In the genomic region with DNA sequence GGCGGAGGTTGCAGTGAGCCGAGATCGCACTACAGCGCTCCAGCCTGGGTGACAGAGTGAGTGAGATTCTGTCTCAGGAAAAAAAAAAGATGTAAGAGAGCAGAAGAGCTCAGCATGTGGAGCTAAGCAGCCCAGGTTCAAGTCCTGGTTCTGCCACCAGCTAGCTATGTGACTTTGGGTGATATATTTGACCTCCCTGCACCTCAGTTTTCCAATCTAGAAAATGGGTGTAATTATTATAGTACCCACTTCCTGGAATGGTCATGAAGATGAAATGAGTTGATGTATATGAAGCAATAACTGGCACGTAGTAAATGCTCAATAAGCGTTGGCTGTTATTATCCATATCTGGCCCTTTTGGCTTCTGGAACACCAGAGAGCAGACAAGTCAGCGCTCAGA, we compare ENCODE assay signal across 22 cellular contexts. TPM values are rescaled to one million over a fixed set of nuclear protein-coding genes. Genes with fewer than 3 reads are reported as not detected.
DNase-seq lines count a peak whose midpoint lies in the region; ATAC-seq, FAIRE-seq and TF ChIP-seq lines count a peak whose summit lies in the region.
"Had no signal": no experiment of that assay in that cellular context is flagged by ENCODE, and none has a peak within 500 bp of the region (broad histone marks: within the 10 kb centered on the region; RNA-seq: fewer than 3 reads in every experiment).

No MANE protein-coding gene starts in this region.

- no peak for TF ChIP-seq POLR2A in K562 (conservative IDR thresholded peaks at IDR 0.05)

- no TSS peak for BruUV-seq in K562 (replicated peaks; lab: Mats Ljungman, UMichigan)

- H3K27ac ChIP-seq in K562 (ENCODE audit: extremely low read depth, low read depth, low read length) (no peak overlapping the region), caudate nucleus (ENCODE audit: low read depth, low read length) (peak overlapping the region; percentile 88), layer of hippocampus (ENCODE audit: low read depth, low read length) (peak overlapping the region; percentile 88), temporal lobe (ENCODE audit: low read depth, low read length) (peak overlapping the region; percentile 91), aorta (ENCODE audit: low read depth in 1 of 2, low read length in 2 of 2) (no peak overlapping the region)
- H3K27ac ChIP-seq: GM23248 had no signal

- TF ChIP-seq CTCF in K562 (IDR thresholded peaks at IDR 0.05 in 2 of 3, conservative IDR thresholded peaks at IDR 0.05 in 1 of 3; ENCODE audit: insufficient read depth in 2 of 3, low read depth in 1 of 3, low read length in 3 of 3): no peak

- no peaks in the 10 kb centered on the region for H3K9me3 ChIP-seq in K562 (replicated peaks; ENCODE audit: control insufficient read depth, insufficient read depth, low read depth, low read length)
- no peaks in the 10 kb centered on the region for H3K9me3 ChIP-seq in aorta (ENCODE audit: control insufficient read depth, low read length)
- H3K9me3 ChIP-seq: BE2C, HAP-1 had no signal

- H3K9me1 ChIP-seq in K562 (ENCODE audit: control insufficient read depth, insufficient read depth, low read length): no peaks in the 10 kb centered on the region

- no peak for TF ChIP-seq EP300 in K562 (IDR thresholded peaks at IDR 0.05; ENCODE audit: low read length)

- 3% methylated on average over 7 of the region's 7 CpGs for WGBS in K562 (ENCODE audit: insufficient coverage, low coverage, missing lambda C conversion rate)
- 90 to 93% methylated on average over 7 of the region's 7 CpGs for WGBS in aorta, 2 donors

- TF ChIP-seq RAD21 in K562 (CRISPR knock-in tag; conservative IDR thresholded peaks at IDR 0.05 in 1 of 2, IDR thresholded peaks at IDR 0.05 in 1 of 2): no peak

- FAIRE-seq in K562 (lab: Jason Lieb, UNC): no peak
- FAIRE-seq: A204.1, GM12878, GM19239 had no signal

- ATAC-seq in K562 (no peak), GM21825 (IDR thresholded peaks at IDR 0.05; ENCODE audit: unreplicated experiment) (no peak), aorta (ENCODE audit: low FRiP score) (no peak)
- ATAC-seq: GM12878 had no signal

- no peaks in the 10 kb centered on the region for H3K79me2 ChIP-seq in K562 (ENCODE audit: control insufficient read depth, insufficient read depth, low read length)

- no peaks in the 10 kb centered on the region for H3K4me1 ChIP-seq in K562 (replicated peaks in 1 of 2; ENCODE audit: control insufficient read depth in 2 of 2, insufficient read depth in 2 of 2, low read length in 2 of 2)
- no peaks in the 10 kb centered on the region for H3K4me1 ChIP-seq in aorta (ENCODE audit: control insufficient read depth in 1 of 2, insufficient read depth in 2 of 2, low read length in 2 of 2)
- H3K4me1 ChIP-seq: BE2C, HAP-1 had no signal

- POLR2A ChIA-PET in K562 (lab: Yijun Ruan, JAX): interaction anchor here (1.0 kb wide), 1 partner anchor 9 kb away, joined by 4 read pairs; no protein-coding TSS in a partner anchor

- H2AFZ ChIP-seq in K562 (ENCODE audit: low read depth, low read length): no peak overlapping the region
- H2AFZ ChIP-seq: GM23248 had no signal

- H3K36me3 ChIP-seq in K562 (ENCODE audit: control insufficient read depth, insufficient read depth, low read length) (no peaks in the 10 kb centered on the region), aorta (ENCODE audit: control insufficient read depth in 1 of 2, insufficient read depth in 2 of 2, low read length in 1 of 2) (no peaks in the 10 kb centered on the region)
- H3K36me3 ChIP-seq: BE2C, HAP-1 had no signal

- H3K27me3 ChIP-seq in K562 (ENCODE audit: control insufficient read depth in 2 of 2, insufficient read depth in 2 of 2, low read length in 2 of 2) (peaks cover 8 to 59% of the 10 kb centered on the region in 2 experiments; a peak in 4 of 5 replicates), layer of hippocampus (ENCODE audit: control insufficient read depth, insufficient read depth, low read length) (no peaks in the 10 kb centered on the region), aorta (ENCODE audit: control insufficient read depth in 1 of 2, insufficient read depth in 2 of 2, low read length in 1 of 2) (no peaks in the 10 kb centered on the region)
- H3K27me3 ChIP-seq: BE2C had no signal

- DNase-seq in K562 (ENCODE audit: extremely low read depth in 1 of 4, low spot score in 3 of 4) (no peak), caudate nucleus (lab: John Stamatoyannopoulos, UW) (no peak), RPMI8226 (no peak), aorta (no peak)
- DNase-seq: ACHN; BE2C; CD4-positive, CD25-positive, alpha-beta regulatory T cell; CD8-positive, alpha-beta memory T cell; COR-L47; DMS 273 treated with DMSO at 0.1 percent for 48 hours; DMS53; DND-41; EL had no signal

- H3K4me3 ChIP-seq in K562 (no peak overlapping the region), aorta (ENCODE audit: low read length in 2 of 2) (no peak overlapping the region)
- H3K4me3 ChIP-seq: GM12878, GM23248, HAP-1 had no signal

- in situ Hi-C loops in K562 (cut with MboI): no loop called here

- intact Hi-C loops in K562 (cut with micrococcal nuclease): no loop called here
- intact Hi-C loops in aorta (cut with DNase I): no loop called here

- no peak overlapping the region for H3K4me2 ChIP-seq in K562 (ENCODE audit: insufficient read depth, low read length)

- peaks cover 4% of the 10 kb centered on the region; the same call in 1 of the 2 replicates for H4K20me1 ChIP-seq in K562 (replicated peaks; ENCODE audit: control insufficient read depth, insufficient read depth, low read length)

- no peak overlapping the region for H3K9ac ChIP-seq in K562 (ENCODE audit: insufficient read depth in 1 of 2, low read depth in 2 of 2, low read length in 2 of 2)
- H3K9ac ChIP-seq: GM23248 had no signal

- CTCF ChIA-PET in K562 (lab: Yijun Ruan, JAX; ENCODE audit: low intra/inter-chr PET ratio): no interaction called here

TF ChIP-seq in K562, 482 proteins besides CTCF, POLR2A, EP300 and RAD21 (continues in another document):
- peak; percentile 82 for TF ChIP-seq RBM25 (IDR thresholded peaks at IDR 0.05; ENCODE audit: low read depth, low read length, severe bottlenecking)
- TF ChIP-seq ARID2 (IDR thresholded peaks at IDR 0.05): no peak
- TF ChIP-seq BCOR (IDR thresholded peaks at IDR 0.05): peak; percentile 76; the same call in 1 of the 2 replicates
- peak; percentile 77; the same call in 1 of the 2 replicates for TF ChIP-seq ESRRA (IDR thresholded peaks at IDR 0.05; ENCODE audit: borderline replicate concordance, low read depth)
- TF ChIP-seq ZNF699 (CRISPR knock-in tag; IDR thresholded peaks at IDR 0.05; ENCODE audit: insufficient replicate concordance): no peak
- TF ChIP-seq KDM1A (IDR thresholded peaks at IDR 0.05): 0 out of 4 replicates have a peak, but pooled peaks of 1 of the 2 experiments have one; percentile 30
- no peak for TF ChIP-seq JUNB (CRISPR knock-in tag; conservative IDR thresholded peaks at IDR 0.05)
- TF ChIP-seq, protein P1, sequence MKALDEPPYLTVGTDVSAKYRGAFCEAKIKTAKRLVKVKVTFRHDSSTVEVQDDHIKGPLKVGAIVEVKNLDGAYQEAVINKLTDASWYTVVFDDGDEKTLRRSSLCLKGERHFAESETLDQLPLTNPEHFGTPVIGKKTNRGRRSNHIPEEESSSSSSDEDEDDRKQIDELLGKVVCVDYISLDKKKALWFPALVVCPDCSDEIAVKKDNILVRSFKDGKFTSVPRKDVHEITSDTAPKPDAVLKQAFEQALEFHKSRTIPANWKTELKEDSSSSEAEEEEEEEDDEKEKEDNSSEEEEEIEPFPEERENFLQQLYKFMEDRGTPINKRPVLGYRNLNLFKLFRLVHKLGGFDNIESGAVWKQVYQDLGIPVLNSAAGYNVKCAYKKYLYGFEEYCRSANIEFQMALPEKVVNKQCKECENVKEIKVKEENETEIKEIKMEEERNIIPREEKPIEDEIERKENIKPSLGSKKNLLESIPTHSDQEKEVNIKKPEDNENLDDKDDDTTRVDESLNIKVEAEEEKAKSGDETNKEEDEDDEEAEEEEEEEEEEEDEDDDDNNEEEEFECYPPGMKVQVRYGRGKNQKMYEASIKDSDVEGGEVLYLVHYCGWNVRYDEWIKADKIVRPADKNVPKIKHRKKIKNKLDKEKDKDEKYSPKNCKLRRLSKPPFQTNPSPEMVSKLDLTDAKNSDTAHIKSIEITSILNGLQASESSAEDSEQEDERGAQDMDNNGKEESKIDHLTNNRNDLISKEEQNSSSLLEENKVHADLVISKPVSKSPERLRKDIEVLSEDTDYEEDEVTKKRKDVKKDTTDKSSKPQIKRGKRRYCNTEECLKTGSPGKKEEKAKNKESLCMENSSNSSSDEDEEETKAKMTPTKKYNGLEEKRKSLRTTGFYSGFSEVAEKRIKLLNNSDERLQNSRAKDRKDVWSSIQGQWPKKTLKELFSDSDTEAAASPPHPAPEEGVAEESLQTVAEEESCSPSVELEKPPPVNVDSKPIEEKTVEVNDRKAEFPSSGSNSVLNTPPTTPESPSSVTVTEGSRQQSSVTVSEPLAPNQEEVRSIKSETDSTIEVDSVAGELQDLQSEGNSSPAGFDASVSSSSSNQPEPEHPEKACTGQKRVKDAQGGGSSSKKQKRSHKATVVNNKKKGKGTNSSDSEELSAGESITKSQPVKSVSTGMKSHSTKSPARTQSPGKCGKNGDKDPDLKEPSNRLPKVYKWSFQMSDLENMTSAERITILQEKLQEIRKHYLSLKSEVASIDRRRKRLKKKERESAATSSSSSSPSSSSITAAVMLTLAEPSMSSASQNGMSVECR (CRISPR knock-in tag; IDR thresholded peaks at IDR 0.05): no peak
- 0 out of 2 replicates have a peak, but pooled peaks have one; percentile 61 for TF ChIP-seq ADNP (tag; IDR thresholded peaks at IDR 0.05)

RNA-seq across cellular contexts. Expression of a gene that starts 38.2 kb away (rescaled TPM):
- 1.1 and 1.2 TPM in 2 replicates for total RNA-seq in K562 (2011; cell fraction: chromatin; rRNA removed; ENCODE audit: low replicate concordance)
- 0.17 and 1.2 TPM in 2 replicates for total RNA-seq in K562 (2011; cell fraction: nucleolus; rRNA removed)
- total RNA-seq in K562 (2011; cell fraction: nucleoplasm; rRNA removed): 0.81 and 2.7 TPM in 2 replicates
- total RNA-seq in K562 (2014; rRNA removed) (0.09 and 0.24 TPM in 2 replicates), K562 (2014; rRNA removed; fragmentation: Illumina TruSeq; extraction: Trizol) (0.15 and 0.22 TPM in 2 replicates), K562 (2015; rRNA removed; fragmentation: Illumina TruSeq; extraction: Trizol) (0.15 and 0.25 TPM in 2 replicates), K562 (2021) (1.4 and 2.1 TPM in 2 replicates), temporal lobe (74.3 TPM), aorta (10 to 100 TPM; 11.5 to 21.8 TPM)
- polyA plus RNA-seq in K562 (2011; rRNA removed) (0.27 and 0.47 TPM in 2 replicates), K562 (2014; fragmentation: Illumina TruSeq; extraction: Trizol) (0.74 and 1.1 TPM in 2 replicates), K562 (2014; fragmentation: Nextera tagmentation; extraction: Ambion mirVana) (under 1 TPM; 0.20 to 0.34 TPM), K562 (2014; rRNA removed) (0.45 and 0.52 TPM in 2 replicates), aorta (10 to 100 TPM in 1 of 2 donors, 1 to 10 TPM in 1; 9.6 to 36.8 TPM)
- 0.27 and 0.28 TPM in 2 replicates for polyA plus RNA-seq in K562 (2011; cell fraction: cytosol; rRNA removed)
- polyA plus RNA-seq in K562 (2011; cell fraction: nucleus; rRNA removed): 0.32 and 0.84 TPM in 2 replicates
- 1.7 and 2.2 TPM in 2 replicates for polyA plus RNA-seq in K562 (2012)
- polyA minus RNA-seq in K562 (2011; rRNA and poly(A)+ RNA removed): 0.24 and 0.32 TPM in 2 replicates
- polyA minus RNA-seq in K562 (2011; cell fraction: cytosol; rRNA and poly(A)+ RNA removed): 0.38 and 0.55 TPM in 2 replicates
- 0.11 and 0.27 TPM in 2 replicates for polyA minus RNA-seq in K562 (2011; cell fraction: nucleus; rRNA and poly(A)+ RNA removed)
- total RNA-seq: G401 had no signal
- polyA plus RNA-seq: GM12878 had no signal

Comparison
In these comparisons a context has a peak if more than half of its experiments do, and no peak if none do; other contexts are left out.
1. H3K27ac ChIP-seq: peak in caudate nucleus (single experiment), layer of hippocampus (single experiment) and temporal lobe (single experiment); none in K562 (single experiment) and aorta (0 of 2).